In genomic region chr10:17580853-17581252, GRCh38 we compare ENCODE assay signal across 25 cellular contexts. TPM values are rescaled to one million over a fixed set of nuclear protein-coding genes. Genes with fewer than 3 reads are reported as not detected.
DNase-seq lines count a peak whose midpoint lies in the region; ATAC-seq, FAIRE-seq and TF ChIP-seq lines count a peak whose summit lies in the region.
"Had no signal": no experiment of that assay in that cellular context is flagged by ENCODE, and none has a peak within 500 bp of the region (broad histone marks: within the 10 kb centered on the region; RNA-seq: fewer than 3 reads in every experiment).

No MANE protein-coding gene starts in this region.

- H3K4me3 Mint-ChIP-seq in activated CD4-positive, alpha-beta T cell treated with anti-CD3 and anti-CD28 coated beads, Interleukin-2, amount 10 ng/mL, durations not matched to agents 24 days and 14 days, result no peak overlapping the region
- H3K4me3 Mint-ChIP-seq in neural crest cell, result no peak overlapping the region
- H3K4me3 Mint-ChIP-seq: CD14-positive monocyte; CD4-positive, alpha-beta T cell; CD8-positive, alpha-beta memory T cell had no signal

- no peaks in the 10 kb centered on the region for H4K20me1 ChIP-seq in K562 (replicated peaks; ENCODE audit: control insufficient read depth, insufficient read depth, low read length)
- H4K20me1 ChIP-seq: BLaER1 treated with 17β-estradiol and CSF1 and Interleukin-3, amounts not matched to agents 10 nM and 100 nM had no signal

- no TSS peak for BruUV-seq in K562 (replicated peaks; lab: Mats Ljungman, UMichigan)

- H3K9ac ChIP-seq in K562 (ENCODE audit: insufficient read depth in 1 of 2, low read depth in 2 of 2, low read length in 2 of 2), result no peak overlapping the region
- H3K9ac ChIP-seq: BLaER1 treated with 17β-estradiol and CSF1 and Interleukin-3, amounts not matched to agents 10 nM and 100 nM; GM23248 had no signal

- H3K27ac ChIP-seq in K562 (ENCODE audit: extremely low read depth, low read depth, low read length), result no peak overlapping the region
- H3K27ac ChIP-seq: A549; BLaER1 treated with 17β-estradiol and CSF1 and Interleukin-3, amounts not matched to agents 10 nM and 100 nM; GM23248 had no signal

- TF ChIP-seq POLR2A in K562 (conservative IDR thresholded peaks at IDR 0.05), result no peak

- POLR2A ChIA-PET in K562 (lab: Yijun Ruan, JAX), result no interaction called here

- H3K27ac Mint-ChIP-seq in activated CD4-positive, alpha-beta T cell treated with anti-CD3 and anti-CD28 coated beads, Interleukin-2, amount 10 ng/mL, durations not matched to agents 24 days and 14 days, result no peak overlapping the region
- H3K27ac Mint-ChIP-seq in neural crest cell (ENCODE audit: unreplicated experiment), result peak overlapping the region; percentile 19
- H3K27ac Mint-ChIP-seq: CD14-positive monocyte; CD4-positive, alpha-beta T cell; CD8-positive, alpha-beta memory T cell had no signal

- no peaks in the 10 kb centered on the region for H3K9me3 Mint-ChIP-seq in activated CD4-positive, alpha-beta T cell treated with anti-CD3 and anti-CD28 coated beads, Interleukin-2, amount 10 ng/mL, durations not matched to agents 24 days and 14 days
- peaks cover 2% of the 10 kb centered on the region for H3K9me3 Mint-ChIP-seq in neural crest cell
- H3K9me3 Mint-ChIP-seq: CD4-positive, alpha-beta T cell; CD8-positive, alpha-beta memory T cell had no signal

- 81% methylated on average over 3 of the region's 3 CpGs for WGBS in K562 (ENCODE audit: insufficient coverage, low coverage, missing lambda C conversion rate)

- no peak; the same call in 2 of the 3 replicates for ATAC-seq in K562
- ATAC-seq: A549, GM12878 had no signal

- H3K36me3 Mint-ChIP-seq in activated CD4-positive, alpha-beta T cell treated with anti-CD3 and anti-CD28 coated beads, Interleukin-2, amount 10 ng/mL, durations not matched to agents 24 days and 14 days (ENCODE audit: low read depth), result no peaks in the 10 kb centered on the region
- H3K36me3 Mint-ChIP-seq in neural crest cell (ENCODE audit: low read depth), result no peaks in the 10 kb centered on the region
- H3K36me3 Mint-ChIP-seq: CD14-positive monocyte; CD8-positive, alpha-beta memory T cell had no signal

- H3K4me1 ChIP-seq in K562 (replicated peaks in 1 of 2; ENCODE audit: control insufficient read depth in 2 of 2, insufficient read depth in 2 of 2, low read length in 2 of 2), result no peaks in the 10 kb centered on the region; a peak in 1 of 5 replicates
- H3K4me1 ChIP-seq: A549, BE2C had no signal

- H3K4me3 ChIP-seq in K562, result no peak overlapping the region
- H3K4me3 ChIP-seq: A549; BLaER1 treated with 17β-estradiol and CSF1 and Interleukin-3, amounts not matched to agents 10 nM and 100 nM; GM12878; GM23248 had no signal

- FAIRE-seq in K562 (lab: Jason Lieb, UNC), result no peak
- FAIRE-seq: A549, D721Med, GM12878, GM18507, H1 had no signal

- no peaks in the 10 kb centered on the region for H3K9me1 ChIP-seq in K562 (ENCODE audit: control insufficient read depth, insufficient read depth, low read length)

- H3K36me3 ChIP-seq in K562 (ENCODE audit: control insufficient read depth, insufficient read depth, low read length), result no peaks in the 10 kb centered on the region
- H3K36me3 ChIP-seq: BE2C had no signal

- no peaks in the 10 kb centered on the region for H3K27me3 ChIP-seq in K562 (ENCODE audit: control insufficient read depth in 2 of 2, insufficient read depth in 2 of 2, low read length in 2 of 2)
- H3K27me3 ChIP-seq: BLaER1 treated with 17β-estradiol and CSF1 and Interleukin-3, amounts not matched to agents 10 nM and 100 nM had no signal

- no peaks in the 10 kb centered on the region for H3K79me2 ChIP-seq in K562 (ENCODE audit: control insufficient read depth, insufficient read depth, low read length)

- 0 out of 2 replicates have a peak overlapping the region, but pooled peaks have one; percentile 14 for H2AFZ ChIP-seq in K562 (ENCODE audit: low read depth, low read length)
- H2AFZ ChIP-seq: GM23248 had no signal

- H3K27me3 Mint-ChIP-seq in activated CD4-positive, alpha-beta T cell treated with anti-CD3 and anti-CD28 coated beads, Interleukin-2, amount 10 ng/mL, durations not matched to agents 24 days and 14 days, result peaks cover 2% of the 10 kb centered on the region
- no peaks in the 10 kb centered on the region for H3K27me3 Mint-ChIP-seq in neural crest cell (ENCODE audit: low read depth)

- CTCF ChIA-PET in K562 (lab: Yijun Ruan, JAX; ENCODE audit: low intra/inter-chr PET ratio), result interaction anchor here (0.6 kb wide), 1 partner anchor 100 kb away, joined by 3 read pairs; no protein-coding TSS in a partner anchor

- 0 out of 2 replicates have a peak, but pooled peaks cover 3% of the 10 kb centered on the region for H3K9me3 ChIP-seq in K562 (replicated peaks; ENCODE audit: control insufficient read depth, insufficient read depth, low read depth, low read length)
- H3K9me3 ChIP-seq: A549, BE2C had no signal

- in situ Hi-C loops in K562 (cut with MboI), result no loop called here
- in situ Hi-C loops in GM13976 (cut with MboI; ENCODE audit: low sequenced_read_pairs, unreplicated experiment), result no loop called here

- TF ChIP-seq EP300 in K562 (IDR thresholded peaks at IDR 0.05; ENCODE audit: low read length), result no peak

- peak; percentile 25 for DNase-seq in activated CD4-positive, alpha-beta T cell treated with anti-CD3 and anti-CD28 coated beads, Interleukin-2, amount 10 ng/mL, durations not matched to agents 24 days and 14 days
- DNase-seq in activated CD4-positive, alpha-beta T cell treated with anti-CD3 and anti-CD28 coated beads, Interleukin-2, amount 50 U/mL, for 4 hours, result no peak
- no peak for DNase-seq in K562 (ENCODE audit: extremely low read depth in 1 of 4, low spot score in 3 of 4)
- DNase-seq in neural crest cell (ENCODE audit: low read depth, low spot score), result no peak
- DNase-seq in NCI-H524 treated with DMSO at 0.1 percent for 48 hours (lab: John Stamatoyannopoulos, UW), result no peak
- DNase-seq in GM13976 (ENCODE audit: low spot score), result no peak
- DNase-seq: 8988T; ACHN; AML-193; BE2C; CD4-positive, alpha-beta T cell; CD8-positive, alpha-beta memory T cell; DMS 273 treated with DMSO at 0.1 percent for 48 hours; DMS79; EL; GDM1; GM23248; HCEC 1CT had no signal

- TF ChIP-seq RAD21 in K562 (CRISPR knock-in tag; conservative IDR thresholded peaks at IDR 0.05 in 1 of 2, IDR thresholded peaks at IDR 0.05 in 1 of 2), result no peak

- H3K4me1 Mint-ChIP-seq in activated CD4-positive, alpha-beta T cell treated with anti-CD3 and anti-CD28 coated beads, Interleukin-2, amount 10 ng/mL, durations not matched to agents 24 days and 14 days, result no peaks in the 10 kb centered on the region
- H3K4me1 Mint-ChIP-seq in neural crest cell, result peaks cover 6% of the 10 kb centered on the region
- H3K4me1 Mint-ChIP-seq: CD8-positive, alpha-beta memory T cell had no signal

- intact Hi-C loops in activated CD4-positive, alpha-beta T cell treated with anti-CD3 and anti-CD28 coated beads, Interleukin-2, amount 10 ng/mL, durations not matched to agents 24 days and 14 days (cut with micrococcal nuclease), result loop anchor here (10.0 kb wide), 1 partner anchor 166 kb away; no protein-coding TSS in a partner anchor
- intact Hi-C loops in K562 (cut with micrococcal nuclease), result no loop called here

- H3K4me2 ChIP-seq in K562 (ENCODE audit: insufficient read depth, low read length), result no peak overlapping the region
- H3K4me2 ChIP-seq: A549; BLaER1 treated with 17β-estradiol and CSF1 and Interleukin-3, amounts not matched to agents 10 nM and 100 nM had no signal

- TF ChIP-seq CTCF in K562 (IDR thresholded peaks at IDR 0.05 in 2 of 3, conservative IDR thresholded peaks at IDR 0.05 in 1 of 3; ENCODE audit: insufficient read depth in 2 of 3, low read depth in 1 of 3, low read length in 3 of 3) (no peak), neural crest cell (conservative IDR thresholded peaks at IDR 0.05) (no peak), GM13976 (IDR thresholded peaks at IDR 0.05; ENCODE audit: borderline replicate concordance, control extremely low read depth, extremely low read depth, insufficient read depth, missing control alignments) (no peak)

RNA-seq across cellular contexts. Expression of gene HACD1, which starts 36.3 kb away (rescaled TPM):
- 1.1 and 1.2 TPM in 2 replicates for total RNA-seq in activated CD4-positive, alpha-beta T cell treated with anti-CD3 and anti-CD28 coated beads, Interleukin-2, amount 10 ng/mL, durations not matched to agents 24 days and 14 days
- total RNA-seq in K562 (2011; cell fraction: chromatin; rRNA removed; ENCODE audit: low replicate concordance), result 2.8 and 4.8 TPM in 2 replicates
- 1.3 and 2.0 TPM in 2 replicates for total RNA-seq in K562 (2011; cell fraction: nucleolus; rRNA removed)
- 3.2 and 4.5 TPM in 2 replicates for total RNA-seq in K562 (2011; cell fraction: nucleoplasm; rRNA removed)
- total RNA-seq in K562 (2014; rRNA removed), result 2.2 and 2.5 TPM in 2 replicates
- 2.0 and 2.4 TPM in 2 replicates for total RNA-seq in K562 (2014; rRNA removed; fragmentation: Illumina TruSeq; extraction: Trizol)
- total RNA-seq in K562 (2015; rRNA removed; fragmentation: Illumina TruSeq; extraction: Trizol), result 2.0 and 2.5 TPM in 2 replicates
- total RNA-seq in K562 (2021), result 1.1 and 2.4 TPM in 2 replicates
- polyA plus RNA-seq in K562 (2011; rRNA removed), result 2.4 and 4.5 TPM in 2 replicates
- polyA plus RNA-seq in K562 (2011; cell fraction: cytosol; rRNA removed), result 1.5 and 1.7 TPM in 2 replicates
- 2.4 TPM in 2 replicates for polyA plus RNA-seq in K562 (2011; cell fraction: nucleus; rRNA removed)
- 2.3 and 2.6 TPM in 2 replicates for polyA plus RNA-seq in K562 (2012)
- 1.8 and 1.9 TPM in 2 replicates for polyA plus RNA-seq in K562 (2014; fragmentation: Illumina TruSeq; extraction: Trizol)
- 1 to 10 TPM in 1 of 2 experiments, under 1 TPM in 1; 0.99 to 1.0 TPM for polyA plus RNA-seq in K562 (2014; fragmentation: Nextera tagmentation; extraction: Ambion mirVana)
- 4.2 and 4.3 TPM in 2 replicates for polyA plus RNA-seq in K562 (2014; rRNA removed)
- 1.2 and 2.1 TPM in 2 replicates for polyA minus RNA-seq in K562 (2011; rRNA and poly(A)+ RNA removed)
- polyA minus RNA-seq in K562 (2011; cell fraction: cytosol; rRNA and poly(A)+ RNA removed), result not detected in 2 replicates
- polyA minus RNA-seq in K562 (2011; cell fraction: nucleus; rRNA and poly(A)+ RNA removed), result 0.54 and 1.2 TPM in 2 replicates
- total RNA-seq in neural crest cell, result 13.7 and 14.6 TPM in 2 replicates
